7 cellular contexts compared by ENCODE assay signal in genomic region chr2:240840435-240841060, GRCh38. TPM values are rescaled to one million over a fixed set of nuclear protein-coding genes. Genes with fewer than 3 reads are reported as not detected.
DNase-seq lines count a peak whose midpoint lies in the region; ATAC-seq lines count a peak whose summit lies in the region.

No MANE protein-coding gene starts in this region.

- in situ Hi-C loops in SK-MEL-5 (cut with HindIII; ENCODE audit: low pct_unique_long_range_greater_than_20kb, low sequenced_read_pairs): no loop called here

- DNase-seq in EH (ENCODE audit: low read depth) (peak; percentile 78), HuH-7.5 (ENCODE audit: low spot score) (peak; percentile 92), SK-MEL-5 (ENCODE audit: low read depth, low spot score) (peak; percentile 84), fibroblast of peridontal ligament (ENCODE audit: extremely low read depth) (peak; percentile 66), non-pigmented ciliary epithelial cell (ENCODE audit: low read depth) (peak; percentile 24)

- no peak for ATAC-seq in HG03025 (IDR thresholded peaks at IDR 0.05; ENCODE audit: low FRiP score, unreplicated experiment)
- no peak for ATAC-seq in HG03045 (IDR thresholded peaks at IDR 0.05; ENCODE audit: unreplicated experiment)

RNA-seq across cellular contexts. Expression of gene KIF1A, which starts 20.5 kb away (rescaled TPM):
- 0.50 TPM in 1 of 2 replicates, not detected in the other for total RNA-seq in SK-MEL-5 (2014; rRNA removed; shearing (Covaris generic))
- 0.30 and 0.85 TPM in 2 replicates for polyA plus RNA-seq in SK-MEL-5 (2015; cell fraction: cytosol; rRNA removed)
- polyA plus RNA-seq in SK-MEL-5 (2015; cell fraction: nucleus; rRNA removed): 0.43 and 1.3 TPM in 2 replicates

RNA-seq across cellular contexts. Expression of gene AGXT, which starts 28.1 kb away (rescaled TPM):
- 0.16 TPM in 1 of 2 replicates, not detected in the other for total RNA-seq in SK-MEL-5 (2014; rRNA removed; shearing (Covaris generic))
- not detected in 2 replicates for polyA plus RNA-seq in SK-MEL-5 (2015; cell fraction: cytosol; rRNA removed)
- polyA plus RNA-seq in SK-MEL-5 (2015; cell fraction: nucleus; rRNA removed): not detected in 2 replicates

RNA-seq across cellular contexts. Expression of gene MAB21L4, which starts 55.4 kb away (rescaled TPM):
- not detected in 2 replicates for total RNA-seq in SK-MEL-5 (2014; rRNA removed; shearing (Covaris generic))
- not detected in 2 replicates for polyA plus RNA-seq in SK-MEL-5 (2015; cell fraction: cytosol; rRNA removed)
- polyA plus RNA-seq in SK-MEL-5 (2015; cell fraction: nucleus; rRNA removed): not detected in 2 replicates

Comparison
In these comparisons a context has a peak if more than half of its experiments do, and no peak if none do; other contexts are left out.
1. DNase-seq: peak in every context shown above with its lines; median percentile 92 in HuH-7.5; 84 in SK-MEL-5; 78 in EH; 66 in fibroblast of peridontal ligament; 24 in non-pigmented ciliary epithelial cell.